ENCODE assay signal across 9 cellular contexts in genomic region chr9:82488702-82489578, GRCh38.
DNase-seq lines count a peak whose midpoint lies in the region; ATAC-seq, FAIRE-seq and TF ChIP-seq lines count a peak whose summit lies in the region.
"Had no signal": no experiment of that assay in that cellular context is flagged by ENCODE, and none has a peak within 500 bp of the region (broad histone marks: within the 10 kb centered on the region; RNA-seq: fewer than 3 reads in every experiment).

No MANE protein-coding gene starts in this region.

- DNase-seq in EH (ENCODE audit: low read depth): peak; percentile 90
- peak; percentile 39 for DNase-seq in RCC 7860 (ENCODE audit: low spot score)
- DNase-seq in fibroblast of pulmonary artery (ENCODE audit: low read depth): peak; percentile 68
- DNase-seq in pons (ENCODE audit: low spot score): peak; percentile 55
- DNase-seq in NK-92 (lab: John Stamatoyannopoulos, UW; ENCODE audit: unreplicated experiment): no peak
- DNase-seq in natural killer cell: no peak
- DNase-seq in spleen: no peak
- DNase-seq in DMS153 treated with DMSO at 0.1 percent for 48 hours (lab: John Stamatoyannopoulos, UW; ENCODE audit: unreplicated experiment): no peak
- DNase-seq: activated naive CD4-positive, alpha-beta T cell treated with Interleukin-2 at 50 U/mL for 16 hours had no signal

- no peaks in the 10 kb centered on the region for H3K36me3 Mint-ChIP-seq in natural killer cell

- peak overlapping the region in 3 of 8 donors; percentile 0 to 35 (median 14) for H3K27ac ChIP-seq in spleen

- H3K9me3 ChIP-seq in spleen: no peaks in the 10 kb centered on the region

- TF ChIP-seq CTCF in fibroblast of pulmonary artery (IDR thresholded peaks at IDR 0.05; ENCODE audit: low read length, missing control alignments): no peak
- TF ChIP-seq CTCF in natural killer cell (IDR thresholded peaks at IDR 0.05): no peak
- TF ChIP-seq CTCF in spleen (IDR thresholded peaks at IDR 0.05 in 8 of 11, conservative IDR thresholded peaks at IDR 0.05 in 3 of 11): no peak

- no peak for TF ChIP-seq POLR2A in spleen (IDR thresholded peaks at IDR 0.05)

- ATAC-seq in natural killer cell: no peak

- H3K9me3 Mint-ChIP-seq in natural killer cell: peaks cover 3 to 7% of the 10 kb centered on the region in 2 donors

- intact Hi-C loops in natural killer cell (cut with micrococcal nuclease): no loop called here
- intact Hi-C loops in spleen (cut with DNase I; ENCODE audit: low total_unique reads): no loop called here

- WGBS in spleen, 5 donors: 44 to 59% (median 46%) methylated on average over 5 of the region's 5 CpGs

- H3K36me3 ChIP-seq in spleen: no peaks in the 10 kb centered on the region

- no peak overlapping the region for H3K4me3 ChIP-seq in fibroblast of pulmonary artery (replicated peaks; ENCODE audit: low read depth, low read length)
- no peak overlapping the region for H3K4me3 ChIP-seq in spleen

- no peaks in the 10 kb centered on the region for H3K27me3 Mint-ChIP-seq in natural killer cell (ENCODE audit: low read depth in 2 of 2)

- peak; percentile 67 for FAIRE-seq in RCC 7860 (lab: Jason Lieb, UNC)

- H3K4me1 ChIP-seq in spleen: peaks cover 0 to 8% (median 0%) of the 10 kb centered on the region in 6 donors

- no peaks in the 10 kb centered on the region for H3K4me1 Mint-ChIP-seq in natural killer cell

- no peak overlapping the region for H3K4me3 Mint-ChIP-seq in natural killer cell

- no peak overlapping the region for H3K27ac Mint-ChIP-seq in natural killer cell

- no peaks in the 10 kb centered on the region for H3K27me3 ChIP-seq in spleen (replicated peaks in 1 of 7)

Comparison
In these comparisons a context has a peak if more than half of its experiments do, and no peak if none do; other contexts are left out.
1. DNase-seq: peak in EH (single experiment), RCC 7860 (single experiment), fibroblast of pulmonary artery (single experiment) and pons (single experiment); none in NK-92 (single experiment), natural killer cell (single experiment), spleen (single experiment) and DMS153 treated with DMSO at 0.1 percent for 48 hours (single experiment).